ENCODE assay signal across 9 cellular contexts in genomic region chr3:151419806-151420205, GRCh38. TPM values are rescaled to one million over a fixed set of nuclear protein-coding genes. Genes with fewer than 3 reads are reported as not detected.
"Had no signal": no experiment of that assay in that cellular context is flagged by ENCODE, and none has a peak within 500 bp of the region (broad histone marks: within the 10 kb centered on the region; RNA-seq: fewer than 3 reads in every experiment).

No MANE protein-coding gene starts in this region.

- H3K27me3 Mint-ChIP-seq: IgD-negative memory B cell had no signal

- H3K4me2 ChIP-seq: GM23338 had no signal

- H3K4me3 ChIP-seq: GM23338 had no signal

- H3K27ac Mint-ChIP-seq: GM23338, H9, IgD-negative memory B cell had no signal

- ATAC-seq: GM23338 had no signal

- H3K36me3 Mint-ChIP-seq: IgD-negative memory B cell had no signal

- H2AFZ ChIP-seq: GM23338 had no signal

- FAIRE-seq: H1, H54, HTR-8/SVneo had no signal

- H3K9me3 Mint-ChIP-seq: GM23338, H9, IgD-negative memory B cell had no signal

- H3K4me3 Mint-ChIP-seq: GM23338, H9, IgD-negative memory B cell had no signal

- DNase-seq: H9, HCEC 1CT, KG1 had no signal

RNA-seq across cellular contexts. Expression of gene P2RY12, which starts 35.3 kb away (rescaled TPM):
- total RNA-seq: GM23338, H1, H9, HT-29 had no signal
- polyA plus RNA-seq: H1 had no signal

RNA-seq across cellular contexts. Expression of gene IGSF10, which starts 41.1 kb away (rescaled TPM):
- polyA plus RNA-seq: IgD-negative memory B cell had no signal
